Comparison of ENCODE assay signal across 8 cellular contexts in genomic region chr1:32337855-32338636, GRCh38. TPM values are rescaled to one million over a fixed set of nuclear protein-coding genes. Genes with fewer than 3 reads are reported as not detected.
DNase-seq lines count a peak whose midpoint lies in the region; ATAC-seq and TF ChIP-seq lines count a peak whose summit lies in the region.

No MANE protein-coding gene starts in this region.

- H3K4me3 Mint-ChIP-seq in central memory CD8-positive, alpha-beta T cell: no peak overlapping the region
- peak overlapping the region; percentile 81 for H3K4me3 Mint-ChIP-seq in neural crest cell

- H3K9me3 Mint-ChIP-seq in central memory CD8-positive, alpha-beta T cell: no peaks in the 10 kb centered on the region
- no peaks in the 10 kb centered on the region for H3K9me3 Mint-ChIP-seq in neural crest cell

- H3K27me3 Mint-ChIP-seq in central memory CD8-positive, alpha-beta T cell: no peaks in the 10 kb centered on the region
- H3K27me3 Mint-ChIP-seq in neural crest cell (ENCODE audit: low read depth): peaks cover 16% of the 10 kb centered on the region

- ATAC-seq in central memory CD8-positive, alpha-beta T cell (replicated peaks; ENCODE audit: extremely low read depth, poor library complexity, severe bottlenecking): peak; percentile 22
- no peak for ATAC-seq in HG02884 (IDR thresholded peaks at IDR 0.05; ENCODE audit: unreplicated experiment)
- no peak for ATAC-seq in GM21447 (IDR thresholded peaks at IDR 0.05; ENCODE audit: unreplicated experiment)

- H3K4me1 Mint-ChIP-seq in central memory CD8-positive, alpha-beta T cell: peaks cover 47% of the 10 kb centered on the region
- H3K4me1 Mint-ChIP-seq in neural crest cell: peaks cover 63% of the 10 kb centered on the region

- DNase-seq in Daoy (ENCODE audit: low read depth) (peak; percentile 62), NCI-H69 (lab: John Stamatoyannopoulos, UW) (peak; percentile 27), neural crest cell (ENCODE audit: low read depth, low spot score) (peak; percentile 53), NCI-H187 treated with DMSO at 0.1 percent for 48 hours (lab: John Stamatoyannopoulos, UW) (no peak), SHP77 treated with DMSO at 0.1 percent for 48 hours (lab: John Stamatoyannopoulos, UW) (no peak)
- no peak for DNase-seq in central memory CD8-positive, alpha-beta T cell (ENCODE audit: low spot score in 2 of 2)

- H3K36me3 Mint-ChIP-seq in central memory CD8-positive, alpha-beta T cell (ENCODE audit: insufficient read depth): peaks cover 14% of the 10 kb centered on the region
- peaks cover 15% of the 10 kb centered on the region for H3K36me3 Mint-ChIP-seq in neural crest cell (ENCODE audit: low read depth)

- no peak for TF ChIP-seq CTCF in neural crest cell (conservative IDR thresholded peaks at IDR 0.05)

- H3K27ac Mint-ChIP-seq in central memory CD8-positive, alpha-beta T cell (ENCODE audit: low read depth): peak overlapping the region; percentile 36
- H3K27ac Mint-ChIP-seq in neural crest cell (ENCODE audit: unreplicated experiment): peak overlapping the region; percentile 98

RNA-seq across cellular contexts. Expression of gene MARCKSL1, which starts 2.0 kb away (rescaled TPM):
- total RNA-seq in Daoy (2014; rRNA removed; shearing (Covaris generic)): 132 and 151 TPM in 2 replicates
- 943 and 952 TPM in 2 replicates for total RNA-seq in neural crest cell

RNA-seq across cellular contexts. Expression of gene FAM229A, which starts 24.2 kb away (rescaled TPM):
- 0.48 and 2.7 TPM in 2 replicates for total RNA-seq in Daoy (2014; rRNA removed; shearing (Covaris generic))
- total RNA-seq in neural crest cell: 7.1 and 7.7 TPM in 2 replicates

RNA-seq across cellular contexts. Expression of gene TSSK3, which starts 24.3 kb away (rescaled TPM):
- total RNA-seq in Daoy (2014; rRNA removed; shearing (Covaris generic)): 1.9 TPM in 1 of 2 replicates, not detected in the other
- 2.2 and 2.7 TPM in 2 replicates for total RNA-seq in neural crest cell

RNA-seq across cellular contexts. Expression of gene HDAC1, which starts 46.2 kb away (rescaled TPM):
- 96.9 and 122 TPM in 2 replicates for total RNA-seq in Daoy (2014; rRNA removed; shearing (Covaris generic))
- 128 and 130 TPM in 2 replicates for total RNA-seq in neural crest cell

RNA-seq across cellular contexts. Expression of gene BSDC1, which starts 56.2 kb away (rescaled TPM):
- total RNA-seq in Daoy (2014; rRNA removed; shearing (Covaris generic)): 69.0 and 75.7 TPM in 2 replicates
- 38.6 and 41.5 TPM in 2 replicates for total RNA-seq in neural crest cell

Comparison
In these comparisons a context has a peak if more than half of its experiments do, and no peak if none do; other contexts are left out.
1. DNase-seq: peak in Daoy (single experiment), NCI-H69 (single experiment) and neural crest cell (single experiment); none in central memory CD8-positive, alpha-beta T cell (0 of 2), NCI-H187 treated with DMSO at 0.1 percent for 48 hours (single experiment) and SHP77 treated with DMSO at 0.1 percent for 48 hours (single experiment).